23 cellular contexts compared by ENCODE assay signal in genomic region chr6:88880021-88880420, GRCh38.
"Had no signal": no experiment of that assay in that cellular context is flagged by ENCODE, and none has a peak within 500 bp of the region (broad histone marks: within the 10 kb centered on the region; RNA-seq: fewer than 3 reads in every experiment).

No MANE protein-coding gene starts in this region.

- DNase-seq: colonic mucosa; cortex of kidney; effector CD8-positive, alpha-beta T cell; effector memory CD8-positive, alpha-beta T cell; endodermal cell; erythroblast; esophagus squamous epithelium; foreskin fibroblast; foreskin melanocyte; gastrocnemius medialis; glutamatergic neuron; head of caudate nucleus; heart right ventricle; hippocampal formation; left cardiac atrium; left lung; left ventricle myocardium superior; lower lobe of right lung; mucosa of descending colon; naive B cell had no signal

- H3K4me3 ChIP-seq: colonic mucosa, esophagus squamous epithelium, gastrocnemius medialis, heart right ventricle, left lung, lower lobe of right lung, mucosa of descending colon had no signal

- FAIRE-seq: keratinocyte had no signal

- ATAC-seq: effector memory CD8-positive, alpha-beta T cell; esophagus mucosa; gastrocnemius medialis; heart right ventricle; left cardiac atrium; left lung; left ventricle myocardium superior; lower lobe of right lung; mucosa of descending colon had no signal

- H3K9me3 ChIP-seq: colonic mucosa, esophagus squamous epithelium, gastrocnemius medialis, left lung, lower lobe of right lung, mucosa of descending colon had no signal

- H3K36me3 ChIP-seq: colonic mucosa, gastrocnemius medialis, left lung, lower lobe of right lung had no signal

- H3K27ac ChIP-seq: colonic mucosa, epithelial cell of prostate, esophagus squamous epithelium, gastrocnemius medialis, heart right ventricle, left lung, lower lobe of right lung had no signal

- H3K4me1 ChIP-seq: colonic mucosa, gastrocnemius medialis, left lung, lower lobe of right lung had no signal

- H3K27me3 ChIP-seq: colonic mucosa, esophagus squamous epithelium, gastrocnemius medialis, heart right ventricle, left lung had no signal
